ENCODE assay signal across 11 cellular contexts in the genomic region with DNA sequence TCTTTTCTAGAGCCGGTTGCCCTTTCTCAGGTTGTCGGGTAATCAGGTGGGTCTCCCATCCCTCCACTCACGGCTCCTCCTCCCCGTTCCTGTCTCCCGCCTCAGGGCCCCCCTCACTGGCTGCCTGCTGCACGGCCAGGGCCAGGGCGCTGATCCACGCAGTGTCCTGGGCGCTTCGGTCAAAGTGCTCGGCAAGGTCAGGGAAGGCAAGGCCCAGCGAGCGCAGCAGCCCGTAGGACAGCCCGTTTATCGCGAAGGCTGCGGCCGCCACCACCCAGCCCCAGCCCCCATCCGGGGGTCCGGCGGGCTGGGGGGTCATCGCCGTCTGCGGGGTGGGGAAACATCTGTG. TPM values are rescaled to one million over a fixed set of nuclear protein-coding genes. Genes with fewer than 3 reads are reported as not detected.
DNase-seq lines count a peak whose midpoint lies in the region; ATAC-seq and TF ChIP-seq lines count a peak whose summit lies in the region.
"Had no signal": no experiment of that assay in that cellular context is flagged by ENCODE, and none has a peak within 500 bp of the region (broad histone marks: within the 10 kb centered on the region; RNA-seq: fewer than 3 reads in every experiment).

No MANE protein-coding gene starts in this region.

- no peak for TF ChIP-seq CTCF in AG04449 (IDR thresholded peaks at IDR 0.05; ENCODE audit: insufficient read depth, low read length, missing control alignments)
- no peak for TF ChIP-seq CTCF in OCI-LY1 (IDR thresholded peaks at IDR 0.05; ENCODE audit: low read length)
- no peak for TF ChIP-seq CTCF in natural killer cell (IDR thresholded peaks at IDR 0.05)

- H3K4me1 Mint-ChIP-seq in natural killer cell = peaks cover 32 to 56% of the 10 kb centered on the region in 2 donors

- no peak overlapping the region for H2AFZ ChIP-seq in OCI-LY1 (ENCODE audit: low read length)

- no peaks in the 10 kb centered on the region for H3K9me3 ChIP-seq in OCI-LY1 (ENCODE audit: low read length)

- H3K79me2 ChIP-seq in OCI-LY1 (ENCODE audit: insufficient read depth, low read length) = no peaks in the 10 kb centered on the region

- intact Hi-C loops in natural killer cell (cut with micrococcal nuclease) = no loop called here

- H3K36me3 ChIP-seq in OCI-LY1 (ENCODE audit: insufficient read depth, low read length) = no peaks in the 10 kb centered on the region; the same call in 1 of the 2 replicates

- H3K9me3 Mint-ChIP-seq in natural killer cell = no peaks in the 10 kb centered on the region

- H4K20me1 ChIP-seq in OCI-LY1 (ENCODE audit: insufficient read depth, low read length) = no peaks in the 10 kb centered on the region

- peak overlapping the region; percentile 84 for H3K4me3 Mint-ChIP-seq in natural killer cell

- H3K27me3 Mint-ChIP-seq in natural killer cell (ENCODE audit: low read depth in 2 of 2) = peaks cover 0 to 7% of the 10 kb centered on the region in 2 donors

- peak; percentile 2 for ATAC-seq in esophagus mucosa
- ATAC-seq in natural killer cell = peak; percentile 8 to 33 (median 15)
- ATAC-seq in HG02840 (IDR thresholded peaks at IDR 0.05; ENCODE audit: low FRiP score, unreplicated experiment) = no peak

- H3K4me3 ChIP-seq in AG04449 (ENCODE audit: low read depth, low read length) (peak overlapping the region; percentile 46), OCI-LY1 (ENCODE audit: low read depth, low read length, poor library complexity, severe bottlenecking) (no peak overlapping the region)

- H3K9ac ChIP-seq in OCI-LY1 (ENCODE audit: low read length) = no peak overlapping the region

- H3K27ac ChIP-seq in OCI-LY1 (ENCODE audit: low read depth, low read length, poor library complexity, severe bottlenecking) = no peak overlapping the region

- no peaks in the 10 kb centered on the region for H3K9me2 ChIP-seq in OCI-LY1 (ENCODE audit: low read depth, low read length)

- peak overlapping the region; percentile 50; the same call in 1 of the 2 replicates for H3K4me2 ChIP-seq in OCI-LY1 (ENCODE audit: low read length)

- H3K4me1 ChIP-seq in OCI-LY1 (ENCODE audit: insufficient read depth, low read length, severe bottlenecking) = peaks cover 29% of the 10 kb centered on the region

- peak overlapping the region; percentile 76 to 90 for H3K27ac Mint-ChIP-seq in natural killer cell

- POLR2A ChIA-PET in AG04449 (lab: Yijun Ruan, JAX) = no interaction called here

- no peaks in the 10 kb centered on the region for H3K27me3 ChIP-seq in OCI-LY1 (ENCODE audit: insufficient read depth, low read length)

- CTCF ChIA-PET in AG04449 (lab: Yijun Ruan, JAX) = interaction anchor here (1.0 to 12.6 kb wide), 7 partner anchors 9 to 255 kb away, joined by 4 to 465 read pairs (median 22); a partner anchor contains a TSS

- no peaks in the 10 kb centered on the region for H3F3A ChIP-seq in OCI-LY1 (ENCODE audit: insufficient read depth, low read length)

- no peak for DNase-seq in AG04449 (ENCODE audit: low read depth, low spot score)
- no peak for DNase-seq in natural killer cell
- no peak for DNase-seq in DMS153 (lab: John Stamatoyannopoulos, UW)
- DNase-seq in AML-193 (lab: John Stamatoyannopoulos, UW) = no peak
- no peak for DNase-seq in NCI-H2196 (lab: John Stamatoyannopoulos, UW; ENCODE audit: unreplicated experiment)
- DNase-seq: occipital lobe had no signal

- no peaks in the 10 kb centered on the region for H3K36me3 Mint-ChIP-seq in natural killer cell

RNA-seq across cellular contexts. Expression of a gene that starts 0.7 kb away (rescaled TPM):
- total RNA-seq in esophagus mucosa = 0.60 TPM
- 1 to 10 TPM; 1.2 to 2.5 (median 1.6) TPM for total RNA-seq in natural killer cell
- total RNA-seq: HT1080 had no signal

RNA-seq across cellular contexts. Expression of a gene that starts 7.4 kb away (rescaled TPM):
- total RNA-seq in esophagus mucosa = 11.8 TPM
- 1 to 10 TPM; 4.8 to 7.0 (median 6.0) TPM for total RNA-seq in natural killer cell

RNA-seq across cellular contexts. Expression of a gene that starts 20.3 kb away (rescaled TPM):
- total RNA-seq in esophagus mucosa (3.7 TPM), natural killer cell (under 1 TPM in 2 of 3 donors, not detected in 1; 0.49 to 0.84 TPM)
- total RNA-seq: HT1080 had no signal

RNA-seq across cellular contexts. Expression of a gene that starts 30.7 kb away (rescaled TPM):
- total RNA-seq in esophagus mucosa (126 TPM), natural killer cell (100 to 1,000 TPM; 151 to 165 (median 159) TPM)

RNA-seq across cellular contexts. Expression of a gene that starts 36.9 kb away (rescaled TPM):
- 0.92 TPM for total RNA-seq in esophagus mucosa
- 1 to 10 TPM in 2 of 3 donors, under 1 TPM in 1; 0.54 to 2.2 (median 1.8) TPM for total RNA-seq in natural killer cell
- total RNA-seq: activated CD8-positive, alpha-beta memory T cell treated with anti-CD3 and anti-CD28 coated beads for 36 hours; HT1080; occipital lobe had no signal
